18 cellular contexts compared by ENCODE assay signal in the genomic region with DNA sequence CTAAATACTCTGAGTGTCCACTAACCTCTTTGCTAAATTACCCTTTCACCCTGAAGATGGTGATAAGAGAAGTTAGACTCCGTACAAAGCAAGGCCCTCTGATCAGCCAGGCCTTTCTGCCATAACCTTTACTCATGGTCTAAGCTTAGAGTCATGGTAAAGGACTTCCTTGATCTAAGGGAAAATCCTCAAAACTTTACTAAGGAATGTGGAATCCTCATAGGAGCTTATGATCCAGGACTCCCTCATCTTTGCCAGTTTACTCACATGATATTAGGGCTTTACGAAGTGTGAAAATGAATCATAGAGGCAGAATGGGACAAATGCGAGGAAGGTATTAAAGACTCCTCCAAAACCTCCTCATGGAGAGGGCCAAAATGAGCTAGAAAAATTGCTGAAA. TPM values are rescaled to one million over a fixed set of nuclear protein-coding genes. Genes with fewer than 3 reads are reported as not detected.
A peak's percentile ranks its signal among the peaks of the same experiment; 100 is the strongest.
DNase-seq lines count a peak whose midpoint lies in the region; ATAC-seq and TF ChIP-seq lines count a peak whose summit lies in the region.
"Had no signal": no experiment of that assay in that cellular context is flagged by ENCODE, and none has a peak within 500 bp of the region (broad histone marks: within the 10 kb centered on the region; RNA-seq: fewer than 3 reads in every experiment).

No MANE protein-coding gene starts in this region.

- H3K4me1 ChIP-seq in adipocyte (ENCODE audit: control insufficient read depth, insufficient read depth, low read length) (peaks cover 26% of the 10 kb centered on the region), gastroesophageal sphincter (no peaks in the 10 kb centered on the region)

- H3K27ac ChIP-seq in gastroesophageal sphincter: no peak overlapping the region

- H3K4me3 ChIP-seq in adipocyte (ENCODE audit: low read length) (no peak overlapping the region), fibroblast of mammary gland (ENCODE audit: control insufficient read depth, low read depth, low read length) (no peak overlapping the region), gastroesophageal sphincter (no peak overlapping the region)
- H3K4me3 ChIP-seq: MG63 had no signal

- no peaks in the 10 kb centered on the region for H3K9me3 ChIP-seq in adipocyte (ENCODE audit: control insufficient read depth, low read length)
- H3K9me3 ChIP-seq in gastroesophageal sphincter: no peaks in the 10 kb centered on the region
- H3K9me3 ChIP-seq: MG63 had no signal

- TF ChIP-seq CTCF in fibroblast of mammary gland (conservative IDR thresholded peaks at IDR 0.05; ENCODE audit: control insufficient read depth, insufficient read depth, low read depth, low read length) (no peak), gastroesophageal sphincter (IDR thresholded peaks at IDR 0.05) (no peak)

- H3K36me3 ChIP-seq in adipocyte (ENCODE audit: control insufficient read depth, insufficient read depth, low read length, severe bottlenecking) (no peaks in the 10 kb centered on the region), gastroesophageal sphincter (no peaks in the 10 kb centered on the region)
- H3K36me3 ChIP-seq: MG63 had no signal

- H3K9ac ChIP-seq in adipocyte (ENCODE audit: low read length): no peak overlapping the region

- ATAC-seq in gastroesophageal sphincter (no peak), HG03025 (IDR thresholded peaks at IDR 0.05; ENCODE audit: low FRiP score, unreplicated experiment) (no peak)
- ATAC-seq: Panc1 had no signal

- 29 to 36% methylated on average over 2 to 3 of the region's 3 CpGs for WGBS in gastroesophageal sphincter (ENCODE audit: low coverage in 1 of 2), 2 donors

- no peak for TF ChIP-seq EP300 in gastroesophageal sphincter (IDR thresholded peaks at IDR 0.05)

- DNase-seq in EH (ENCODE audit: low read depth) (peak; percentile 59), adipocyte (ENCODE audit: low read depth) (peak; percentile 29), fibroblast of mammary gland (ENCODE audit: low read depth) (peak; percentile 71), renal cortical epithelial cell (ENCODE audit: low read depth) (peak; percentile 19), NCI-H226 (no peak)
- DNase-seq in central memory CD4-positive, alpha-beta T cell: no peak
- DNase-seq: AML-193, Calu3, GF-D8, KG1, MG63, NCI-H1092 treated with DMSO at 0.1 percent for 48 hours, NCI-H1694 treated with DMSO at 0.1 percent for 48 hours, NCI-H510A treated with DMSO at 0.1 percent for 48 hours, Right ventricle myocardium superior had no signal

- H3K27me3 ChIP-seq in adipocyte (replicated peaks; ENCODE audit: control insufficient read depth, insufficient read depth, low read length) (no peaks in the 10 kb centered on the region), gastroesophageal sphincter (no peaks in the 10 kb centered on the region)
- H3K27me3 ChIP-seq: MG63 had no signal

- no peak for TF ChIP-seq POLR2A in gastroesophageal sphincter (IDR thresholded peaks at IDR 0.05)

RNA-seq across cellular contexts. Expression of gene FAM13A, which starts 7.9 kb away (rescaled TPM):
- total RNA-seq in renal cortical epithelial cell (5.0 and 22.9 TPM in 2 replicates), gastroesophageal sphincter (10 to 100 TPM; 22.8 to 46.9 (median 35.2) TPM)

RNA-seq across cellular contexts. Expression of gene TIGD2, which starts 46.5 kb away (rescaled TPM):
- total RNA-seq in renal cortical epithelial cell (4.5 and 11.1 TPM in 2 replicates), gastroesophageal sphincter (1 to 10 TPM; 1.2 to 4.5 (median 2.9) TPM)

Comparison
In these comparisons a context has a peak if more than half of its experiments do, and no peak if none do; other contexts are left out.
1. DNase-seq: peak in EH (single experiment), adipocyte (single experiment), fibroblast of mammary gland (single experiment) and renal cortical epithelial cell (single experiment); none in NCI-H226 (single experiment) and central memory CD4-positive, alpha-beta T cell (single experiment).